2 cellular contexts compared by ENCODE assay signal in the genomic region with DNA sequence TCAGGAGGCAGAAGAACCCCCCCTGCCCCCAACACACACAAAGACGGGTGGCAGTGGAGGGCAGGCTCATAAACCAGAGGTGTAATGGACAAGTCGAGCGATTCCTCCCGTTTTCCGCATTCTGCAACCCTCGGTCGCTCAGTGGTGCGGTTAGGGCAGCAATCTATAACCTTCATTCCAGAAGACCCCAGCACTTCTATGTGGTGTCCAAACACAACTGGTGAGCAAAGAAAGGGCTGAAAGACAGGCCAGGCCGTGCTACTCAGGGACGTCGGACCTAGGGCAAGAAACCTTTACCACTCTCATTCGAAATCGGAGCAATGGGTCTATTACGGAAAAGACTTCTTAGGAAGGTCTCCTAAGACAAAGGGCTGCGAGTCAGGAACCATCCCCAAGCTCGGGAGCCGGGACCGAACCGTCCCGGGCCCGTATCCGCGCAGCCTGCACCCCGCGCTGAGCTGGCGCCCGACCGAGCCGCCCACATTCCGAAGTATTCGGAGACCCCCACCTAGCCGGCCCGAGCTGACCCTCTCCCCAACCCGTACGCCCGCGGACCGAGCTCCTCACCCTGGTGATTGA.
A peak's percentile ranks its signal among the peaks of the same experiment; 100 is the strongest.
TF ChIP-seq lines count a peak whose summit lies in the region.

No MANE protein-coding gene starts in this region.

TF ChIP-seq in WTC11, 78 proteins besides CTCF, POLR2A, EP300 and RAD21:
- TF ChIP-seq MAX (CRISPR knock-in tag; IDR thresholded peaks at IDR 0.05) (no peak), ESRRA (CRISPR knock-in tag; IDR thresholded peaks at IDR 0.05; ENCODE audit: borderline replicate concordance) (0 out of 2 replicates have a peak, but pooled peaks have one; percentile 73), GTF2I (CRISPR knock-in tag; conservative IDR thresholded peaks at IDR 0.05) (peak; percentile 66; the same call in 1 of the 2 replicates)

TF ChIP-seq in H1, 55 proteins besides CTCF, POLR2A, EP300 and RAD21:
- TF ChIP-seq KDM1A (IDR thresholded peaks at IDR 0.05; ENCODE audit: borderline replicate concordance, low read length) (peak; percentile 80; the same call in 1 of the 2 replicates), EZH2 (IDR thresholded peaks at IDR 0.05; ENCODE audit: low read depth, low read length, severe bottlenecking) (no peak), RBBP5 (IDR thresholded peaks at IDR 0.05; ENCODE audit: borderline replicate concordance, low read depth, low read length) (peak; percentile 79; the same call in 1 of the 2 replicates), TEAD4 (IDR thresholded peaks at IDR 0.05; ENCODE audit: low read depth, low read length) (peak; percentile 33; the same call in 1 of the 2 replicates), SP1 (IDR thresholded peaks at IDR 0.05; ENCODE audit: low read depth, low read length) (no peak), BACH1 (IDR thresholded peaks at IDR 0.05; ENCODE audit: low read length) (no peak), SUZ12 (IDR thresholded peaks at IDR 0.05; ENCODE audit: low read length) (no peak), HDAC2 (IDR thresholded peaks at IDR 0.05; ENCODE audit: borderline replicate concordance in 1 of 2, low read depth in 2 of 2, low read length in 2 of 2) (peak in 1 of 2 experiments; percentile 78; a peak in 2 of 4 replicates)
